ENCODE assay signal across 8 cellular contexts in the genomic region with DNA sequence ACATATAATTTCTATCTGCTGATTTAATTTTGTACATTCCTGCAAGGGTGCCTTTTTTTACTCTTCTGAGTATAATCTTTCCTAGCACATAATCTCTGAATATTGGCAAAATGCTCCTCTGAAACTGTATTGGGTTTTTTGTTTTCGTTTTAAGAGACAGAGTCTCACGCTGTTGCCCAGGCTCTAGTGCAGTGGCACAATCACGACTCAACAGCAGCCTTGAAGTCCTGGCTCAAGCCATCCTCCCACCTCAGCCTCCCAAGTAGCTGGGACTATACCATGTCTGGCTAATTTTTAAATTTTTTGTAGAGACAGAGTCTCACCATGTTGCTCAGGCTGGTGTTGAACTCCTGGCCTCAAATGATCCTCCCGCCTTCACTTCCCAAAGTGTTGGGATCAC.
DNase-seq lines count a peak whose midpoint lies in the region; ATAC-seq and TF ChIP-seq lines count a peak whose summit lies in the region.

No MANE protein-coding gene starts in this region.

- CTCF ChIA-PET in activated B cell treated with CpG ODN at 0.5 μM for 24 hours (lab: Charles Lee): interaction anchor here (0.6 to 3.7 kb wide), 4 partner anchors 14 to 584 kb away, joined by 4 to 21 read pairs (median 12); no protein-coding TSS in a partner anchor

- H3K4me1 Mint-ChIP-seq in HFFc6 (ENCODE audit: low read depth) (peaks cover 58% of the 10 kb centered on the region), activated B cell treated with CpG ODN at 0.5 μM for 24 hours (peaks cover 69% of the 10 kb centered on the region), glutamatergic neuron (ENCODE audit: low read depth, unreplicated experiment) (peaks cover 45% of the 10 kb centered on the region)

- intact Hi-C loops in activated B cell treated with CpG ODN at 0.5 μM for 24 hours (cut with micrococcal nuclease): loop anchor here (5.0 kb wide), 1 partner anchor 856 kb away; a partner anchor contains a TSS

- H3K27me3 Mint-ChIP-seq in HFFc6 (ENCODE audit: insufficient read depth): peaks cover 3% of the 10 kb centered on the region; the same call in 1 of the 2 replicates
- no peaks in the 10 kb centered on the region for H3K27me3 Mint-ChIP-seq in activated B cell treated with CpG ODN at 0.5 μM for 24 hours
- H3K27me3 Mint-ChIP-seq in glutamatergic neuron (ENCODE audit: unreplicated experiment): peaks cover 10% of the 10 kb centered on the region

- POLR2A ChIA-PET in activated B cell treated with CpG ODN at 0.5 μM for 24 hours (lab: Charles Lee): interaction anchor here (0.7 to 7.8 kb wide), 9 partner anchors 12 to 433 kb away, joined by 3 to 198 read pairs (median 25); no protein-coding TSS in a partner anchor

- H3K9me3 Mint-ChIP-seq in HFFc6: no peaks in the 10 kb centered on the region
- H3K9me3 Mint-ChIP-seq in activated B cell treated with CpG ODN at 0.5 μM for 24 hours: no peaks in the 10 kb centered on the region
- H3K9me3 Mint-ChIP-seq in glutamatergic neuron (ENCODE audit: unreplicated experiment): peaks cover 10% of the 10 kb centered on the region

- DNase-seq in HFFc6 (no peak), activated B cell treated with CpG ODN at 0.5 μM for 24 hours (no peak), glutamatergic neuron (no peak), NCI-H187 (lab: John Stamatoyannopoulos, UW) (no peak), MV-4-11 (lab: John Stamatoyannopoulos, UW) (no peak)
- DNase-seq in effector CD8-positive, alpha-beta T cell (lab: John Stamatoyannopoulos, UW): no peak
- no peak for DNase-seq in stimulated activated CD4-positive, alpha-beta T cell treated with anti-CD3 and anti-CD28 coated beads, Interleukin-2, amount 100 ng/mL, for 48 hours

- ATAC-seq in activated B cell treated with CpG ODN at 0.5 μM for 24 hours (ENCODE audit: low read depth): no peak

- TF ChIP-seq CTCF in HFFc6 (IDR thresholded peaks at IDR 0.05) (no peak), activated B cell treated with CpG ODN at 0.5 μM for 24 hours (IDR thresholded peaks at IDR 0.05) (no peak), glutamatergic neuron (IDR thresholded peaks at IDR 0.05; ENCODE audit: partially characterized antibody, unreplicated experiment) (no peak)

- H3K27ac ChIP-seq in skin epidermis: peak overlapping the region in 17 of 21 experiments; percentile 3 to 95 (median 88)

- H3K36me3 Mint-ChIP-seq in HFFc6 (ENCODE audit: low read depth) (peaks cover 6% of the 10 kb centered on the region; the same call in 1 of the 2 replicates), activated B cell treated with CpG ODN at 0.5 μM for 24 hours (ENCODE audit: low read depth) (peaks cover 24% of the 10 kb centered on the region), glutamatergic neuron (ENCODE audit: unreplicated experiment) (no peaks in the 10 kb centered on the region)

- H3K27ac Mint-ChIP-seq in HFFc6 (peak overlapping the region; percentile 99), activated B cell treated with CpG ODN at 0.5 μM for 24 hours (peak overlapping the region; percentile 94), glutamatergic neuron (ENCODE audit: unreplicated experiment) (peak overlapping the region; percentile 53)

- H3K4me3 Mint-ChIP-seq in HFFc6: peak overlapping the region; percentile 93
- peak overlapping the region; percentile 89 for H3K4me3 Mint-ChIP-seq in activated B cell treated with CpG ODN at 0.5 μM for 24 hours
- peak overlapping the region; percentile 88 for H3K4me3 Mint-ChIP-seq in glutamatergic neuron (ENCODE audit: unreplicated experiment)

- peak overlapping the region in 6 of 7 experiments; percentile 38 to 64 (median 49) for H3K4me3 ChIP-seq in skin epidermis
